Comparison of ENCODE assay signal across 1 cellular context in the genomic region with DNA sequence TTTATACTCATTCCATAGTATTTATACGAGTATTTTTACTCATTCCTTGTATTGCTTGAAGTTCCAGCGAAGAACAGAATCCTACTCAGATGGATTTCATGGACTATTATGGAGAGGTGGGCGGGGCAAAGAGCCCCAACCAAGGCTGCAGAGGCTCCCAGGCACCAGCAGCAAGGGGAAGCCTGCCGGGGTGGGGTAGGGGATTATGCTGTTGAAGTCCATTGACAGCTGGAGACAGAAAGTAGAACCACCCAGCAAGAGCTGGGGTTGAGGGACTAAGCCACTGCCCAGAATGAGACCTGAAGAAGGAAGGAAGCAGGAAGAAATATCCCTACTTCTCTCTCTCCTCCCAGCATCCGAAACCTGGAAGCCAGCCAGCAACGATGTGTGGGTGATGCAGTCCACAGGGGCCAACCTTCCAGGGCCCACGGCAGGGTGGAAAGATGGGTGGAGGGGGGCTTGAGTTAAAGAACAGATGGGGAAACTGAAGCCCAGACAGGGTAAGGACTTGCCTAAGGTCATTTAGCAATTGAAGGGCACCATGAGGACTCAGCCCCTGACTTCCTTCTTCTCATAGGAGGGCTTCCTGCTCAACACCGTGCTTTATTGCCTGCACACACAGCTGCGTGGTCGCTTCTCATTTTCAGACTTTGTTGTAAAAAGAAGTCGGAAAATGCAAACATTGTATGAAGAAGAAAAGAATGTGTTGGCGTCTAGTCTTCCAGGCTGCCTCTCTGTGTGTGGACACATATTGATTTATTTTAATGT.
TF ChIP-seq lines count a peak whose summit lies in the region.

No MANE protein-coding gene starts in this region.

TF ChIP-seq in HEK293, 187 proteins besides CTCF, POLR2A, EP300 and RAD21 (continued from another document and continues in another):
- TF ChIP-seq PATZ1 (tag by site-specific recombination; IDR thresholded peaks at IDR 0.05) (no peak), ZNF585B (tag by site-specific recombination; IDR thresholded peaks at IDR 0.05) (no peak), ZNF692 (tag by site-specific recombination; IDR thresholded peaks at IDR 0.05) (no peak), ZNF133 (tag by site-specific recombination; IDR thresholded peaks at IDR 0.05) (no peak), GLI2 (tag by site-specific recombination; IDR thresholded peaks at IDR 0.05; ENCODE audit: borderline replicate concordance, low read depth) (no peak), EGR2 (tag by site-specific recombination; IDR thresholded peaks at IDR 0.05; ENCODE audit: low read depth) (peak; percentile 55; the same call in 1 of the 2 replicates), ZNF138 (tag by site-specific recombination; IDR thresholded peaks at IDR 0.05; ENCODE audit: borderline replicate concordance) (no peak), PRDM2 (tag by site-specific recombination; IDR thresholded peaks at IDR 0.05; ENCODE audit: borderline replicate concordance) (no peak), ZNF324 (tag by site-specific recombination; IDR thresholded peaks at IDR 0.05) (no peak), ZBTB20 (tag by site-specific recombination; IDR thresholded peaks at IDR 0.05) (peak; percentile 47), ZNF155 (tag by site-specific recombination; IDR thresholded peaks at IDR 0.05) (no peak), ZFHX2 (tag by site-specific recombination; conservative IDR thresholded peaks at IDR 0.05) (peak; percentile 59), ZNF664 (tag by site-specific recombination; IDR thresholded peaks at IDR 0.05) (no peak), KLF9 (tag by site-specific recombination; IDR thresholded peaks at IDR 0.05; ENCODE audit: low read depth) (peak; percentile 44; the same call in 1 of the 2 replicates), ZNF175 (tag by site-specific recombination; IDR thresholded peaks at IDR 0.05) (no peak), HOXA7 (CRISPR knock-in tag; IDR thresholded peaks at IDR 0.05; ENCODE audit: borderline replicate concordance) (no peak), ZNF2 (tag by site-specific recombination; IDR thresholded peaks at IDR 0.05) (no peak), ZNF571 (tag by site-specific recombination; IDR thresholded peaks at IDR 0.05) (no peak), ZNF423 (tag by site-specific recombination; IDR thresholded peaks at IDR 0.05) (no peak), WT1 (tag by site-specific recombination; IDR thresholded peaks at IDR 0.05) (no peak), ZXDB (tag by site-specific recombination; IDR thresholded peaks at IDR 0.05) (no peak), ZNF776 (tag by site-specific recombination; IDR thresholded peaks at IDR 0.05; ENCODE audit: borderline replicate concordance) (no peak), ZBTB8A (tag by site-specific recombination; IDR thresholded peaks at IDR 0.05) (no peak), ZNF610 (tag by site-specific recombination; IDR thresholded peaks at IDR 0.05; ENCODE audit: borderline replicate concordance) (no peak), KLF1 (tag by site-specific recombination; IDR thresholded peaks at IDR 0.05) (no peak), ZBTB1 (tag by site-specific recombination; IDR thresholded peaks at IDR 0.05) (no peak), ZNF518A (tag by site-specific recombination; conservative IDR thresholded peaks at IDR 0.05; ENCODE audit: low read depth) (no peak), ZBTB17 (tag by site-specific recombination; IDR thresholded peaks at IDR 0.05) (peak; percentile 34; the same call in 1 of the 2 replicates), GLIS1 (tag by site-specific recombination; IDR thresholded peaks at IDR 0.05) (peak; percentile 33), ZNF596 (tag by site-specific recombination; IDR thresholded peaks at IDR 0.05) (no peak), MZF1 (tag by site-specific recombination; IDR thresholded peaks at IDR 0.05; ENCODE audit: borderline replicate concordance) (no peak), ZNF658 (tag by site-specific recombination; IDR thresholded peaks at IDR 0.05) (no peak), ZNF555 (tag by site-specific recombination; conservative IDR thresholded peaks at IDR 0.05) (no peak), ZNF266 (tag by site-specific recombination; IDR thresholded peaks at IDR 0.05; ENCODE audit: low read depth) (no peak), ZNF510 (tag by site-specific recombination; IDR thresholded peaks at IDR 0.05; ENCODE audit: insufficient replicate concordance) (no peak), ZNF48 (tag by site-specific recombination; IDR thresholded peaks at IDR 0.05) (no peak), ZNF19 (tag by site-specific recombination; IDR thresholded peaks at IDR 0.05; ENCODE audit: low read depth) (no peak)
- TF ChIP-seq, protein P1, sequence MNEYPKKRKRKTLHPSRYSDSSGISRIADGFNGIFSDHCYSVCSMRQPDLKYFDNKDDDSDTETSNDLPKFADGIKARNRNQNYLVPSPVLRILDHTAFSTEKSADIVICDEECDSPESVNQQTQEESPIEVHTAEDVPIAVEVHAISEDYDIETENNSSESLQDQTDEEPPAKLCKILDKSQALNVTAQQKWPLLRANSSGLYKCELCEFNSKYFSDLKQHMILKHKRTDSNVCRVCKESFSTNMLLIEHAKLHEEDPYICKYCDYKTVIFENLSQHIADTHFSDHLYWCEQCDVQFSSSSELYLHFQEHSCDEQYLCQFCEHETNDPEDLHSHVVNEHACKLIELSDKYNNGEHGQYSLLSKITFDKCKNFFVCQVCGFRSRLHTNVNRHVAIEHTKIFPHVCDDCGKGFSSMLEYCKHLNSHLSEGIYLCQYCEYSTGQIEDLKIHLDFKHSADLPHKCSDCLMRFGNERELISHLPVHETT (tag by site-specific recombination; IDR thresholded peaks at IDR 0.05), result no peak
- TF ChIP-seq, protein P2, sequence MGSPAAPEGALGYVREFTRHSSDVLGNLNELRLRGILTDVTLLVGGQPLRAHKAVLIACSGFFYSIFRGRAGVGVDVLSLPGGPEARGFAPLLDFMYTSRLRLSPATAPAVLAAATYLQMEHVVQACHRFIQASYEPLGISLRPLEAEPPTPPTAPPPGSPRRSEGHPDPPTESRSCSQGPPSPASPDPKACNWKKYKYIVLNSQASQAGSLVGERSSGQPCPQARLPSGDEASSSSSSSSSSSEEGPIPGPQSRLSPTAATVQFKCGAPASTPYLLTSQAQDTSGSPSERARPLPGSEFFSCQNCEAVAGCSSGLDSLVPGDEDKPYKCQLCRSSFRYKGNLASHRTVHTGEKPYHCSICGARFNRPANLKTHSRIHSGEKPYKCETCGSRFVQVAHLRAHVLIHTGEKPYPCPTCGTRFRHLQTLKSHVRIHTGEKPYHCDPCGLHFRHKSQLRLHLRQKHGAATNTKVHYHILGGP (tag by site-specific recombination; IDR thresholded peaks at IDR 0.05), result no peak
- TF ChIP-seq, protein P3, sequence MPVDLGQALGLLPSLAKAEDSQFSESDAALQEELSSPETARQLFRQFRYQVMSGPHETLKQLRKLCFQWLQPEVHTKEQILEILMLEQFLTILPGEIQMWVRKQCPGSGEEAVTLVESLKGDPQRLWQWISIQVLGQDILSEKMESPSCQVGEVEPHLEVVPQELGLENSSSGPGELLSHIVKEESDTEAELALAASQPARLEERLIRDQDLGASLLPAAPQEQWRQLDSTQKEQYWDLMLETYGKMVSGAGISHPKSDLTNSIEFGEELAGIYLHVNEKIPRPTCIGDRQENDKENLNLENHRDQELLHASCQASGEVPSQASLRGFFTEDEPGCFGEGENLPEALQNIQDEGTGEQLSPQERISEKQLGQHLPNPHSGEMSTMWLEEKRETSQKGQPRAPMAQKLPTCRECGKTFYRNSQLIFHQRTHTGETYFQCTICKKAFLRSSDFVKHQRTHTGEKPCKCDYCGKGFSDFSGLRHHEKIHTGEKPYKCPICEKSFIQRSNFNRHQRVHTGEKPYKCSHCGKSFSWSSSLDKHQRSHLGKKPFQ (tag by site-specific recombination; IDR thresholded peaks at IDR 0.05), result no peak
